In genomic region chr11:16598032-16598431, GRCh38 we compare ENCODE assay signal across 8 cellular contexts.
"Had no signal": no experiment of that assay in that cellular context is flagged by ENCODE, and none has a peak within 500 bp of the region (broad histone marks: within the 10 kb centered on the region; RNA-seq: fewer than 3 reads in every experiment).

No MANE protein-coding gene starts in this region.

- FAIRE-seq: G401.6, GM12878, GM12891, GM12892, GM18507, GM19239 had no signal

- H3K4me3 ChIP-seq: GM12878 had no signal

- ATAC-seq: GM12878 had no signal

- DNase-seq: GDM1, GF-D8 had no signal
